ENCODE assay signal across 13 cellular contexts in the genomic region with DNA sequence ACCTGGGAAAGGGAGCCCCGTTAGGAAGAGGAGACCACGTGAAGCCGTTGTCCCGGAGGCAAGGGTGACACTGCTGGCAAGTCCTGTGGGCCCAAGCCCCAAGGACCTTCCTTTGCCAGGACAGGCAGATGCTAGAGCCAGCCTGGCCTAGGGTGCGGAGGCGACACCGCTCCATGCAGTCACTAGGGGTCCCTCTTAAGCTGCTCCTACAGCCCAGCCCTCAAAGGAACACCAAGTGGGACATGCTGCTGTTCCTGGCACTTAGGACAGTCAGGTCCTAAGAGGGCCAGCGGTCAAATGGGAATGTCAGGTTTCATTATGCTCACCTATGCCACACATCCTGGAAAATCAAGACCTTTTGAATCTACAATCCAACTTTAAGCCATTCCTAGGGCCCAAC. TPM values are rescaled to one million over a fixed set of nuclear protein-coding genes. Genes with fewer than 3 reads are reported as not detected.
DNase-seq lines count a peak whose midpoint lies in the region; ATAC-seq and TF ChIP-seq lines count a peak whose summit lies in the region.
"Had no signal": no experiment of that assay in that cellular context is flagged by ENCODE, and none has a peak within 500 bp of the region (broad histone marks: within the 10 kb centered on the region; RNA-seq: fewer than 3 reads in every experiment).

No MANE protein-coding gene starts in this region.

- H3K9me3 ChIP-seq in HCT116 (ENCODE audit: control insufficient read depth in 1 of 2, insufficient read depth in 1 of 2, low read depth in 1 of 2, low read length in 2 of 2) (no peaks in the 10 kb centered on the region), OCI-LY7 (ENCODE audit: low read length) (no peaks in the 10 kb centered on the region)
- H3K9me3 ChIP-seq in CD4-positive, alpha-beta memory T cell (ENCODE audit: control insufficient read depth in 1 of 2, low read length in 2 of 2): no peaks in the 10 kb centered on the region
- H3K9me3 ChIP-seq: prostate gland had no signal

- H3K79me2 ChIP-seq in HCT116 (ENCODE audit: insufficient read depth, low read length): no peaks in the 10 kb centered on the region
- no peaks in the 10 kb centered on the region for H3K79me2 ChIP-seq in OCI-LY7 (ENCODE audit: insufficient read depth, low read depth, low read length)

- no peaks in the 10 kb centered on the region for H3K9me2 ChIP-seq in HCT116 (ENCODE audit: insufficient read depth)
- H3K9me2 ChIP-seq in OCI-LY7 (ENCODE audit: insufficient read depth, low read length): no peaks in the 10 kb centered on the region

- H3K27me3 Mint-ChIP-seq in Calu3 (ENCODE audit: unreplicated experiment): peaks cover 43% of the 10 kb centered on the region
- peaks cover 0 to 2% of the 10 kb centered on the region in 2 donors for H3K27me3 Mint-ChIP-seq in CD4-positive, alpha-beta memory T cell

- DNase-seq in Calu3: no peak
- no peak for DNase-seq in HCT116 (ENCODE audit: low read depth, low spot score)
- DNase-seq in OCI-LY7 (ENCODE audit: low spot score): no peak
- peak; percentile 86 for DNase-seq in iPS-NIHi7 (ENCODE audit: extremely low spot score)
- no peak for DNase-seq in left colon
- no peak for DNase-seq in CD4-positive, alpha-beta memory T cell
- DNase-seq in activated naive CD4-positive, alpha-beta T cell treated with anti-CD3 and anti-CD28 coated beads, Interleukin-2, amount 50 U/mL, for 72 hours (ENCODE audit: low spot score in 2 of 2): no peak
- DNase-seq in NAMALWA (ENCODE audit: low spot score): no peak
- DNase-seq: midbrain; NCI-H1436; NCI-H748 treated with DMSO at 0.1 percent for 48 hours; stimulated activated CD4-positive, alpha-beta T cell treated with anti-CD3 and anti-CD28 coated beads, Interleukin-2, amount 100 ng/mL, for 24 hours had no signal

- no peak overlapping the region for H3K27ac ChIP-seq in HCT116 (ENCODE audit: low read depth, low read length)
- H3K27ac ChIP-seq in OCI-LY7 (ENCODE audit: low read depth, low read length, poor library complexity, severe bottlenecking): no peak overlapping the region
- H3K27ac ChIP-seq in CD4-positive, alpha-beta memory T cell (ENCODE audit: low read depth, low read length): no peak overlapping the region
- H3K27ac ChIP-seq: prostate gland had no signal

- no peak overlapping the region for H3K4me2 ChIP-seq in HCT116 (ENCODE audit: low read length)
- no peak overlapping the region for H3K4me2 ChIP-seq in OCI-LY7 (ENCODE audit: low read length)

- H3K36me3 ChIP-seq in HCT116 (ENCODE audit: control insufficient read depth in 1 of 2, insufficient read depth in 2 of 2, low read length in 2 of 2) (no peaks in the 10 kb centered on the region), OCI-LY7 (ENCODE audit: insufficient read depth, low read length) (no peaks in the 10 kb centered on the region)
- no peaks in the 10 kb centered on the region for H3K36me3 ChIP-seq in CD4-positive, alpha-beta memory T cell (ENCODE audit: insufficient read depth, low read length)
- H3K36me3 ChIP-seq: prostate gland had no signal

- H3K9ac ChIP-seq in HCT116 (ENCODE audit: low read length): no peak overlapping the region

- H3K4me1 ChIP-seq in HCT116 (ENCODE audit: control insufficient read depth in 1 of 2, insufficient read depth in 2 of 2, low read length in 2 of 2): peaks cover 0 to 5% of the 10 kb centered on the region in 2 experiments; a peak in 1 of 4 replicates
- H3K4me1 ChIP-seq in OCI-LY7 (ENCODE audit: insufficient read depth, low read length, poor library complexity, severe bottlenecking): no peaks in the 10 kb centered on the region
- H3K4me1 ChIP-seq in CD4-positive, alpha-beta memory T cell (ENCODE audit: insufficient read depth, low read length): no peaks in the 10 kb centered on the region
- H3K4me1 ChIP-seq: prostate gland had no signal

- H3K4me3 Mint-ChIP-seq in Calu3 (ENCODE audit: low read depth, unreplicated experiment): no peak overlapping the region
- H3K4me3 Mint-ChIP-seq in CD4-positive, alpha-beta memory T cell: no peak overlapping the region

- H4K20me1 ChIP-seq in HCT116 (ENCODE audit: insufficient read depth): no peaks in the 10 kb centered on the region
- H4K20me1 ChIP-seq in OCI-LY7 (ENCODE audit: insufficient read depth, low read length): no peaks in the 10 kb centered on the region

- TF ChIP-seq RAD21 in HCT116 (IDR thresholded peaks at IDR 0.05; ENCODE audit: low read depth): peak; percentile 71

- intact Hi-C loops in Calu3 (cut with micrococcal nuclease; ENCODE audit: unreplicated experiment) (no loop called here), HCT116 (cut with micrococcal nuclease) (no loop called here), OCI-LY7 (cut with micrococcal nuclease; ENCODE audit: unreplicated experiment) (no loop called here), left colon (cut with DNase I, micrococcal nuclease) (no loop called here)
- intact Hi-C loops in CD4-positive, alpha-beta memory T cell (cut with micrococcal nuclease): no loop called here

- H3K27ac Mint-ChIP-seq in Calu3 (ENCODE audit: unreplicated experiment): no peak overlapping the region
- H3K27ac Mint-ChIP-seq in CD4-positive, alpha-beta memory T cell: no peak overlapping the region
- no peak overlapping the region for H3K27ac Mint-ChIP-seq in activated naive CD4-positive, alpha-beta T cell treated with anti-CD3 and anti-CD28 coated beads, Interleukin-2, amount 50 U/mL, for 72 hours

- no TSS peak for BruUV-seq in Calu3 (replicated peaks; lab: Mats Ljungman, UMichigan)
- BruUV-seq in HCT116 (replicated peaks; lab: Mats Ljungman, UMichigan): no TSS peak
- BruUV-seq in OCI-LY7 (replicated peaks; lab: Mats Ljungman, UMichigan): no TSS peak

- H3K4me3 ChIP-seq in HCT116 (replicated peaks in 1 of 2; ENCODE audit: low read depth in 1 of 2, low read length in 2 of 2) (no peak overlapping the region), OCI-LY7 (ENCODE audit: low read depth, low read length, poor library complexity, severe bottlenecking) (no peak overlapping the region)
- no peak overlapping the region for H3K4me3 ChIP-seq in CD4-positive, alpha-beta memory T cell (ENCODE audit: low read length in 2 of 2)
- H3K4me3 ChIP-seq: prostate gland had no signal

- H2AFZ ChIP-seq in HCT116 (ENCODE audit: low read depth, low read length, poor library complexity, severe bottlenecking) (no peak overlapping the region), OCI-LY7 (ENCODE audit: low read length) (no peak overlapping the region)

- H3K4me1 Mint-ChIP-seq in Calu3 (ENCODE audit: low read depth, unreplicated experiment): peaks cover 9% of the 10 kb centered on the region
- peaks cover 5 to 23% (median 11%) of the 10 kb centered on the region in 4 donors for H3K4me1 Mint-ChIP-seq in CD4-positive, alpha-beta memory T cell

- RAD21 ChIA-PET in HCT116 (lab: Charles Lee; ENCODE audit: low non-redundant PET in 1 of 2, low total read pairs in 2 of 2, uncharacterized antibody in 2 of 2, unreplicated experiment in 2 of 2): no interaction called here

- peaks cover 3% of the 10 kb centered on the region for H3K9me3 Mint-ChIP-seq in Calu3 (ENCODE audit: low read depth, unreplicated experiment)
- H3K9me3 Mint-ChIP-seq in CD4-positive, alpha-beta memory T cell: peaks cover 0 to 1% (median 0%) of the 10 kb centered on the region in 8 donors
- no peaks in the 10 kb centered on the region for H3K9me3 Mint-ChIP-seq in activated naive CD4-positive, alpha-beta T cell treated with anti-CD3 and anti-CD28 coated beads, Interleukin-2, amount 50 U/mL, for 72 hours

- TF ChIP-seq CTCF in Calu3 (IDR thresholded peaks at IDR 0.05; ENCODE audit: unreplicated experiment): peak; percentile 24
- peak; percentile 44 to 60 (median 48); a peak in 5 of 6 replicates for TF ChIP-seq CTCF in HCT116 (IDR thresholded peaks at IDR 0.05 in 2 of 3, conservative IDR thresholded peaks at IDR 0.05 in 1 of 3; ENCODE audit: borderline replicate concordance in 1 of 3, insufficient read depth in 1 of 3, low read depth in 2 of 3, low read length in 2 of 3)
- TF ChIP-seq CTCF in OCI-LY7 (conservative IDR thresholded peaks at IDR 0.05; ENCODE audit: low read length): 0 out of 2 replicates have a peak, but pooled peaks have one; percentile 19

- CTCF ChIA-PET in Calu3 (lab: Charles Lee): interaction anchor here (0.6 kb wide), 1 partner anchor 95 kb away, joined by 4 read pairs; no protein-coding TSS in a partner anchor
- CTCF ChIA-PET in HCT116 (lab: Charles Lee): no interaction called here
- CTCF ChIA-PET in OCI-LY7 (lab: Charles Lee; ENCODE audit: unreplicated experiment): no interaction called here
- CTCF ChIA-PET in CD4-positive, alpha-beta memory T cell (lab: Charles Lee; ENCODE audit: partially characterized antibody): interaction anchor here (1.0 kb wide), 1 partner anchor 17 kb away, joined by 3 read pairs; no protein-coding TSS in a partner anchor

- no peaks in the 10 kb centered on the region for H3K27me3 ChIP-seq in HCT116 (ENCODE audit: insufficient read depth, low read length)
- no peaks in the 10 kb centered on the region for H3K27me3 ChIP-seq in CD4-positive, alpha-beta memory T cell (ENCODE audit: insufficient read depth, low read length)

- POLR2A ChIA-PET in HCT116 (lab: Charles Lee) (no interaction called here), OCI-LY7 (lab: Charles Lee) (no interaction called here)
- POLR2A ChIA-PET in CD4-positive, alpha-beta memory T cell (lab: Charles Lee; ENCODE audit: partially characterized antibody): no interaction called here

- ATAC-seq in HCT116 (peak; percentile 95), left colon (no peak)
- no peak for ATAC-seq in activated naive CD4-positive, alpha-beta T cell treated with anti-CD3 and anti-CD28 coated beads, Interleukin-2, amount 50 U/mL, for 72 hours

- TF ChIP-seq POLR2A in HCT116 (IDR thresholded peaks at IDR 0.05; ENCODE audit: borderline replicate concordance, extremely low read depth, insufficient read depth, insufficient read length): no peak

- H3K36me3 Mint-ChIP-seq in Calu3 (ENCODE audit: insufficient read depth, unreplicated experiment): no peaks in the 10 kb centered on the region
- peaks cover 0 to 2% of the 10 kb centered on the region in 2 donors for H3K36me3 Mint-ChIP-seq in CD4-positive, alpha-beta memory T cell
- H3K36me3 Mint-ChIP-seq in activated naive CD4-positive, alpha-beta T cell treated with anti-CD3 and anti-CD28 coated beads, Interleukin-2, amount 50 U/mL, for 72 hours: peaks cover 0 to 6% of the 10 kb centered on the region in 2 donors

RNA-seq across cellular contexts. Expression of gene RPN1, which starts 59.7 kb away (rescaled TPM):
- total RNA-seq in Calu3 (2022) (449 and 474 TPM in 2 replicates), HCT116 (2021; ENCODE audit: unreplicated experiment) (218 TPM), OCI-LY7 (2022) (115 and 123 TPM in 2 replicates), left colon (100 to 1,000 TPM; 167 to 202 TPM)
- polyA plus RNA-seq in HCT116 (2012): 238 and 254 TPM in 2 replicates
- total RNA-seq in OCI-LY7 (2014; rRNA removed; shearing (Covaris generic)): 148 and 149 TPM in 2 replicates
- 100 to 1,000 TPM; 121 to 127 TPM for total RNA-seq in CD4-positive, alpha-beta memory T cell
- polyA plus RNA-seq in CD4-positive, alpha-beta memory T cell: 100 to 1,000 TPM; 249 to 320 TPM
- total RNA-seq in activated naive CD4-positive, alpha-beta T cell treated with anti-CD3 and anti-CD28 coated beads, Interleukin-2, amount 50 U/mL, for 72 hours: 100 to 1,000 TPM; 109 to 128 TPM

Comparison
In these comparisons a context has a peak if more than half of its experiments do, and no peak if none do; other contexts are left out.
1. CTCF ChIA-PET loops: an anchor here in Calu3 (0.6 kb wide) and CD4-positive, alpha-beta memory T cell (1.0 kb wide); none called in HCT116 and OCI-LY7.